In genomic region chr1:23174383-23175110, GRCh38 we compare ENCODE assay signal across 22 cellular contexts. TPM values are rescaled to one million over a fixed set of nuclear protein-coding genes. Genes with fewer than 3 reads are reported as not detected.
DNase-seq lines count a peak whose midpoint lies in the region; ATAC-seq, FAIRE-seq and TF ChIP-seq lines count a peak whose summit lies in the region.
"Had no signal": no experiment of that assay in that cellular context is flagged by ENCODE, and none has a peak within 500 bp of the region (broad histone marks: within the 10 kb centered on the region; RNA-seq: fewer than 3 reads in every experiment).

No MANE protein-coding gene starts in this region.

- H3K36me3 Mint-ChIP-seq in activated T-cell treated with anti-CD3 and anti-CD28 coated beads, Interleukin-2, amount 50 U/mL, for 72 hours (ENCODE audit: insufficient read depth in 2 of 2), result no peaks in the 10 kb centered on the region
- H3K36me3 Mint-ChIP-seq: IgD-negative memory B cell had no signal

- no peak overlapping the region for H3K27ac Mint-ChIP-seq in activated T-cell treated with anti-CD3 and anti-CD28 coated beads, Interleukin-2, amount 50 U/mL, for 72 hours

- 14 to 42% (median 33%) methylated on average over 1 of the region's 1 CpG for WGBS in small intestine, 3 donors

- H3K4me3 Mint-ChIP-seq in activated T-cell treated with anti-CD3 and anti-CD28 coated beads, Interleukin-2, amount 50 U/mL, for 72 hours, result no peak overlapping the region

- H3K9ac ChIP-seq in colonic mucosa (ENCODE audit: low read depth in 2 of 2, low read length in 2 of 2), result peak overlapping the region in 1 of 2 donors; percentile 9

- H3K27me3 Mint-ChIP-seq in activated T-cell treated with anti-CD3 and anti-CD28 coated beads, Interleukin-2, amount 50 U/mL, for 72 hours (ENCODE audit: low read depth), result peaks cover 30% of the 10 kb centered on the region
- H3K27me3 Mint-ChIP-seq: IgD-negative memory B cell had no signal

- TF ChIP-seq CTCF in colonic mucosa (IDR thresholded peaks at IDR 0.05), result no peak
- no peak for TF ChIP-seq CTCF in tibial artery (IDR thresholded peaks at IDR 0.05)

- FAIRE-seq in GM18507 (lab: Jason Lieb, UNC), result peak; percentile 9
- no peak for FAIRE-seq in small intestine (lab: Jason Lieb, UNC)
- FAIRE-seq: A549, D721Med, H54 had no signal

- H3K9me3 ChIP-seq in colonic mucosa (no peaks in the 10 kb centered on the region), small intestine (ENCODE audit: control insufficient read depth, low read depth) (no peaks in the 10 kb centered on the region), tibial artery (no peaks in the 10 kb centered on the region)
- H3K9me3 ChIP-seq: A549 had no signal

- ATAC-seq in activated T-cell treated with anti-CD3 and anti-CD28 coated beads, Interleukin-2, amount 50 U/mL, for 72 hours (replicated peaks in 1 of 2), result peak; percentile 30 to 34
- ATAC-seq: A549, SK-N-SH treated with all-trans-retinoic acid at 6 μM for 48 hours had no signal

- H3K27me3 ChIP-seq in colonic mucosa (no peaks in the 10 kb centered on the region), small intestine (ENCODE audit: control insufficient read depth in 2 of 2, insufficient read depth in 2 of 2, low read length in 2 of 2) (no peaks in the 10 kb centered on the region), tibial artery (no peaks in the 10 kb centered on the region)

- no peaks in the 10 kb centered on the region for H3K36me3 ChIP-seq in colonic mucosa
- H3K36me3 ChIP-seq in small intestine (ENCODE audit: control insufficient read depth in 2 of 2, insufficient read depth in 2 of 2, low read length in 2 of 2), result no peaks in the 10 kb centered on the region
- H3K36me3 ChIP-seq in tibial artery, result no peaks in the 10 kb centered on the region

- H3K4me3 ChIP-seq in colonic mucosa (no peak overlapping the region), small intestine (ENCODE audit: low read depth in 1 of 2, low read length in 2 of 2) (no peak overlapping the region), tibial artery (no peak overlapping the region)
- H3K4me3 ChIP-seq: A549, PC-9 had no signal

- DNase-seq in activated T-cell treated with anti-CD3 and anti-CD28 coated beads, Interleukin-2, amount 50 U/mL, for 72 hours, result no peak
- DNase-seq in activated T-cell treated with anti-CD3 and anti-CD28 coated beads, Interleukin-2, amount 50 U/mL, for 48 hours, result no peak
- DNase-seq in GM18507 (ENCODE audit: extremely low spot score, insufficient read length, low read depth) (no peak), colonic mucosa (no peak), small intestine (peak; percentile 87), DMS114 treated with DMSO at 0.1 percent for 48 hours (lab: John Stamatoyannopoulos, UW; ENCODE audit: unreplicated experiment) (no peak), tibial artery (no peak)
- DNase-seq: DMS79, NCI-H187, NCI-H226, NCI-H524 treated with DMSO at 0.1 percent for 48 hours, PC-9, SIG-M5 had no signal

- peaks cover 25% of the 10 kb centered on the region for H3K4me1 Mint-ChIP-seq in activated T-cell treated with anti-CD3 and anti-CD28 coated beads, Interleukin-2, amount 50 U/mL, for 72 hours (ENCODE audit: low read depth)

- intact Hi-C loops in colonic mucosa (cut with DNase I), result no loop called here
- intact Hi-C loops in tibial artery (cut with DNase I; ENCODE audit: low total_unique reads), result no loop called here

- H3K27ac ChIP-seq in colonic mucosa (peak overlapping the region; percentile 58), small intestine (ENCODE audit: low read depth in 1 of 2, low read length in 1 of 2) (no peak overlapping the region), tibial artery (no peak overlapping the region)
- H3K27ac ChIP-seq: A549, C4-2B, HL-60, PC-9, RWPE1 had no signal

- H3K4me1 ChIP-seq in colonic mucosa (no peaks in the 10 kb centered on the region), small intestine (ENCODE audit: control insufficient read depth in 2 of 2, insufficient read depth in 1 of 2, low read depth in 1 of 2, low read length in 1 of 2) (peaks cover 0 to 3% of the 10 kb centered on the region in 2 donors), tibial artery (peaks cover 0 to 28% (median 15%) of the 10 kb centered on the region in 4 donors)

- H3K9me3 Mint-ChIP-seq in activated T-cell treated with anti-CD3 and anti-CD28 coated beads, Interleukin-2, amount 50 U/mL, for 72 hours, result peaks cover 0 to 2% of the 10 kb centered on the region in 2 donors

RNA-seq across cellular contexts. Expression of gene LUZP1, which starts 5.9 kb away (rescaled TPM):
- total RNA-seq in activated T-cell treated with anti-CD3 and anti-CD28 coated beads, Interleukin-2, amount 50 U/mL, for 72 hours, result 10 to 100 TPM; 11.9 to 16.3 TPM
- 10 to 100 TPM; 42.4 to 50.4 TPM for total RNA-seq in colonic mucosa
- 10 to 100 TPM; 14.1 to 21.7 (median 17.3) TPM for polyA plus RNA-seq in small intestine

RNA-seq across cellular contexts. Expression of gene HTR1D, which starts 42.8 kb away (rescaled TPM):
- not detected for total RNA-seq in activated T-cell treated with anti-CD3 and anti-CD28 coated beads, Interleukin-2, amount 50 U/mL, for 72 hours
- total RNA-seq in colonic mucosa, result under 1 TPM; 0.27 to 0.42 TPM
- 10 to 100 TPM in 1 of 3 donors, 1 to 10 TPM in 2; 6.0 to 11.3 (median 6.5) TPM for polyA plus RNA-seq in small intestine
- total RNA-seq: LHCN-M2 had no signal
- polyA plus RNA-seq: IgD-negative memory B cell had no signal
